In the genomic region with DNA sequence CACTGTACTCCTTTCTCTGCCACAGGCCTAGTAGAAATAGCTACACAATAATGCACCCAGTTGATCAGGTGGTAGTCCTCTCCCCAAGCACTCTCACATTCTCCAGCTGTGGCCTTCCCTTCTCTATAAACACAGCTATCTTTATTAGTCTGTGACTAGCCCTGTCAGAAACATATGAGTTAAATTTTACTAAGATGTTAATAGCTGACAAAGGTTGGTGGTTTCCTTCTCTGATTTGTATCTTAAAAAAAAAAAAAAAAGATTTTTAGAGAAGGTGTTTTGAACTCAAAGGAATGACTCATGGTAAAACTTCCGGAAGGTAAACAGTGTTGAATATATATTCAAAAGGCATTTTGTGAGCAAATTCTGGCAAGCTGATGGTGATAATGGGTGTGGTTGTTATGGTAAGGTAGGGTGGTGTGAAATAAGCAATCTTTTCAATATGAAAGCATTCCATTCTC, we compare ENCODE assay signal across 8 cellular contexts.
DNase-seq lines count a peak whose midpoint lies in the region; ATAC-seq, FAIRE-seq and TF ChIP-seq lines count a peak whose summit lies in the region.

No MANE protein-coding gene starts in this region.

- ATAC-seq in GM19452 (IDR thresholded peaks at IDR 0.05; ENCODE audit: unreplicated experiment) (peak; percentile 62), HG03378 (IDR thresholded peaks at IDR 0.05; ENCODE audit: unreplicated experiment) (peak; percentile 66)

- peaks cover 1% of the 10 kb centered on the region for H3K36me3 ChIP-seq in mammary epithelial cell (ENCODE audit: insufficient read depth, low read length)
- peaks cover 0 to 13% (median 10%) of the 10 kb centered on the region in 4 donors for H3K36me3 ChIP-seq in stomach

- no peak for FAIRE-seq in frontal cortex (lab: Jason Lieb, UNC)

- H3K79me2 ChIP-seq in mammary epithelial cell (ENCODE audit: insufficient read depth, low read length): no peaks in the 10 kb centered on the region

- intact Hi-C loops in mammary epithelial cell (cut with micrococcal nuclease) (no loop called here), stomach (cut with DNase I; ENCODE audit: low total_unique reads) (no loop called here)

- no peaks in the 10 kb centered on the region for H4K20me1 ChIP-seq in mammary epithelial cell (ENCODE audit: insufficient read depth, low read length)

- no peak overlapping the region for H3K9ac ChIP-seq in mammary epithelial cell (ENCODE audit: insufficient read depth, low read length)

- no peak overlapping the region for H3K4me3 ChIP-seq in mammary epithelial cell (replicated peaks in 1 of 3; ENCODE audit: insufficient read depth in 1 of 3, low read depth in 2 of 3, low read length in 3 of 3)
- H3K4me3 ChIP-seq in stomach: no peak overlapping the region

- TF ChIP-seq CTCF in mammary epithelial cell (conservative IDR thresholded peaks at IDR 0.05 in 1 of 2, IDR thresholded peaks at IDR 0.05 in 1 of 2; ENCODE audit: extremely low read depth in 1 of 2, insufficient read depth in 1 of 2, low read depth in 1 of 2, low read length in 2 of 2) (no peak), stomach (IDR thresholded peaks at IDR 0.05) (no peak)

- TF ChIP-seq POLR2A in stomach (IDR thresholded peaks at IDR 0.05): no peak

- H3K9me3 ChIP-seq in mammary epithelial cell (replicated peaks; ENCODE audit: insufficient read depth, low read length) (no peaks in the 10 kb centered on the region), stomach (no peaks in the 10 kb centered on the region)

- H3K27me3 ChIP-seq in mammary epithelial cell (ENCODE audit: insufficient read depth, low read length) (no peaks in the 10 kb centered on the region), stomach (no peaks in the 10 kb centered on the region)

- BruUV-seq in mammary epithelial cell (replicated peaks; lab: Mats Ljungman, UMichigan): no TSS peak

- H3K27ac ChIP-seq in mammary epithelial cell (ENCODE audit: insufficient read depth, low read depth, low read length) (peak overlapping the region; percentile 46), stomach (peak overlapping the region in 3 of 5 donors; percentile 35 to 39 (median 38))

- in situ Hi-C loops in mammary epithelial cell (cut with MboI; ENCODE audit: low sequenced_read_pairs in 2 of 2): no loop called here

- no peak for TF ChIP-seq EP300 in stomach (IDR thresholded peaks at IDR 0.05)

- DNase-seq in CD1c-positive myeloid dendritic cell (ENCODE audit: extremely low spot score) (peak; percentile 21), mammary epithelial cell (peak; percentile 76), stomach (no peak), NOMO-1 treated with dmso at 0.1 percent for 144 hours (lab: John Stamatoyannopoulos, UW; ENCODE audit: unreplicated experiment) (no peak), SHP77 treated with DMSO at 0.1 percent for 48 hours (lab: John Stamatoyannopoulos, UW) (no peak), frontal cortex (ENCODE audit: low spot score in 2 of 2) (no peak)

- peak overlapping the region; percentile 35 for H3K4me2 ChIP-seq in mammary epithelial cell (ENCODE audit: insufficient read depth, low read depth, low read length)

- dilution Hi-C loops in mammary epithelial cell (cut with HindIII; ENCODE audit: low sequenced_read_pairs): no loop called here

- CTCF ChIA-PET in mammary epithelial cell (lab: Charles Lee; ENCODE audit: low non-redundant PET): no interaction called here

- H3K4me1 ChIP-seq in mammary epithelial cell (ENCODE audit: insufficient read depth, low read length): peaks cover 30% of the 10 kb centered on the region
- H3K4me1 ChIP-seq in stomach: peaks cover 0 to 21% (median 8%) of the 10 kb centered on the region in 4 donors

- H2AFZ ChIP-seq in mammary epithelial cell (ENCODE audit: low read depth, low read length): no peak overlapping the region

- 0% methylated on average over 1 of the region's 1 CpG for WGBS in mammary epithelial cell (ENCODE audit: low coverage, missing lambda C conversion rate)
- WGBS in stomach, 5 donors: 19 to 45% (median 34%) methylated on average over 1 of the region's 1 CpG

Comparison
In these comparisons a context has a peak if more than half of its experiments do, and no peak if none do; other contexts are left out.
1. DNase-seq: peak in CD1c-positive myeloid dendritic cell (single experiment) and mammary epithelial cell (single experiment); none in stomach (single experiment), NOMO-1 treated with dmso at 0.1 percent for 144 hours (single experiment), SHP77 treated with DMSO at 0.1 percent for 48 hours (single experiment) and frontal cortex (0 of 2).